In the genomic region with DNA sequence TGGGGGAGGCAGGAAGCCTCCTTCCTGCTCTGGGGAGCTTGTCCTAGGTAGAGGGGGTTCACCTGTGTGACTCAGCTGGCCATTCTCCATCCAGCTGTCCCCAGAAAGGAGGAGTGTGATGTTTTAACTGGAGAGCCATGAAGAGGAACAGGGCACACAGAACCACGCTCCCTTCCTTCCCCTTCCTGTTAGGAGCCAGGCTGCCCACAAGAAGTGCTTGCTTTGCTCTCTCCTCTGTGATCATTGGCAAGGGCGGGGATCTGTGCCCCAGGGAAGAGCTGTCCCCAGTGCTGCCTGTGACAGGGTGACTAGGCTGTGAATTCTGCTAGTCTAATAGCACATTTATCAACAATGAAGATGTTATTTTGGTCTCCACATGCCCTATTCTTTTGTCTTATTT, we compare ENCODE assay signal across 1 cellular context.
TF ChIP-seq lines count a peak whose summit lies in the region.

No MANE protein-coding gene starts in this region.

TF ChIP-seq in HepG2, 621 proteins besides CTCF, POLR2A, EP300 and RAD21:
- TF ChIP-seq, protein P1, sequence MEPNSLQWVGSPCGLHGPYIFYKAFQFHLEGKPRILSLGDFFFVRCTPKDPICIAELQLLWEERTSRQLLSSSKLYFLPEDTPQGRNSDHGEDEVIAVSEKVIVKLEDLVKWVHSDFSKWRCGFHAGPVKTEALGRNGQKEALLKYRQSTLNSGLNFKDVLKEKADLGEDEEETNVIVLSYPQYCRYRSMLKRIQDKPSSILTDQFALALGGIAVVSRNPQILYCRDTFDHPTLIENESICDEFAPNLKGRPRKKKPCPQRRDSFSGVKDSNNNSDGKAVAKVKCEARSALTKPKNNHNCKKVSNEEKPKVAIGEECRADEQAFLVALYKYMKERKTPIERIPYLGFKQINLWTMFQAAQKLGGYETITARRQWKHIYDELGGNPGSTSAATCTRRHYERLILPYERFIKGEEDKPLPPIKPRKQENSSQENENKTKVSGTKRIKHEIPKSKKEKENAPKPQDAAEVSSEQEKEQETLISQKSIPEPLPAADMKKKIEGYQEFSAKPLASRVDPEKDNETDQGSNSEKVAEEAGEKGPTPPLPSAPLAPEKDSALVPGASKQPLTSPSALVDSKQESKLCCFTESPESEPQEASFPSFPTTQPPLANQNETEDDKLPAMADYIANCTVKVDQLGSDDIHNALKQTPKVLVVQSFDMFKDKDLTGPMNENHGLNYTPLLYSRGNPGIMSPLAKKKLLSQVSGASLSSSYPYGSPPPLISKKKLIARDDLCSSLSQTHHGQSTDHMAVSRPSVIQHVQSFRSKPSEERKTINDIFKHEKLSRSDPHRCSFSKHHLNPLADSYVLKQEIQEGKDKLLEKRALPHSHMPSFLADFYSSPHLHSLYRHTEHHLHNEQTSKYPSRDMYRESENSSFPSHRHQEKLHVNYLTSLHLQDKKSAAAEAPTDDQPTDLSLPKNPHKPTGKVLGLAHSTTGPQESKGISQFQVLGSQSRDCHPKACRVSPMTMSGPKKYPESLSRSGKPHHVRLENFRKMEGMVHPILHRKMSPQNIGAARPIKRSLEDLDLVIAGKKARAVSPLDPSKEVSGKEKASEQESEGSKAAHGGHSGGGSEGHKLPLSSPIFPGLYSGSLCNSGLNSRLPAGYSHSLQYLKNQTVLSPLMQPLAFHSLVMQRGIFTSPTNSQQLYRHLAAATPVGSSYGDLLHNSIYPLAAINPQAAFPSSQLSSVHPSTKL (CRISPR knock-in tag; IDR thresholded peaks at IDR 0.05) = no peak
- TF ChIP-seq, protein P2, sequence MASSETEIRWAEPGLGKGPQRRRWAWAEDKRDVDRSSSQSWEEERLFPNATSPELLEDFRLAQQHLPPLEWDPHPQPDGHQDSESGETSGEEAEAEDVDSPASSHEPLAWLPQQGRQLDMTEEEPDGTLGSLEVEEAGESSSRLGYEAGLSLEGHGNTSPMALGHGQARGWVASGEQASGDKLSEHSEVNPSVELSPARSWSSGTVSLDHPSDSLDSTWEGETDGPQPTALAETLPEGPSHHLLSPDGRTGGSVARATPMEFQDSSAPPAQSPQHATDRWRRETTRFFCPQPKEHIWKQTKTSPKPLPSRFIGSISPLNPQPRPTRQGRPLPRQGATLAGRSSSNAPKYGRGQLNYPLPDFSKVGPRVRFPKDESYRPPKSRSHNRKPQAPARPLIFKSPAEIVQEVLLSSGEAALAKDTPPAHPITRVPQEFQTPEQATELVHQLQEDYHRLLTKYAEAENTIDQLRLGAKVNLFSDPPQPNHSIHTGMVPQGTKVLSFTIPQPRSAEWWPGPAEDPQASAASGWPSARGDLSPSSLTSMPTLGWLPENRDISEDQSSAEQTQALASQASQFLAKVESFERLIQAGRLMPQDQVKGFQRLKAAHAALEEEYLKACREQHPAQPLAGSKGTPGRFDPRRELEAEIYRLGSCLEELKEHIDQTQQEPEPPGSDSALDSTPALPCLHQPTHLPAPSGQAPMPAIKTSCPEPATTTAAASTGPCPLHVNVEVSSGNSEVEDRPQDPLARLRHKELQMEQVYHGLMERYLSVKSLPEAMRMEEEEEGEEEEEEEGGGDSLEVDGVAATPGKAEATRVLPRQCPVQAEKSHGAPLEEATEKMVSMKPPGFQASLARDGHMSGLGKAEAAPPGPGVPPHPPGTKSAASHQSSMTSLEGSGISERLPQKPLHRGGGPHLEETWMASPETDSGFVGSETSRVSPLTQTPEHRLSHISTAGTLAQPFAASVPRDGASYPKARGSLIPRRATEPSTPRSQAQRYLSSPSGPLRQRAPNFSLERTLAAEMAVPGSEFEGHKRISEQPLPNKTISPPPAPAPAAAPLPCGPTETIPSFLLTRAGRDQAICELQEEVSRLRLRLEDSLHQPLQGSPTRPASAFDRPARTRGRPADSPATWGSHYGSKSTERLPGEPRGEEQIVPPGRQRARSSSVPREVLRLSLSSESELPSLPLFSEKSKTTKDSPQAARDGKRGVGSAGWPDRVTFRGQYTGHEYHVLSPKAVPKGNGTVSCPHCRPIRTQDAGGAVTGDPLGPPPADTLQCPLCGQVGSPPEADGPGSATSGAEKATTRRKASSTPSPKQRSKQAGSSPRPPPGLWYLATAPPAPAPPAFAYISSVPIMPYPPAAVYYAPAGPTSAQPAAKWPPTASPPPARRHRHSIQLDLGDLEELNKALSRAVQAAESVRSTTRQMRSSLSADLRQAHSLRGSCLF (CRISPR knock-in tag; IDR thresholded peaks at IDR 0.05; ENCODE audit: borderline replicate concordance) = no peak
- TF ChIP-seq PHF5A (CRISPR knock-in tag; IDR thresholded peaks at IDR 0.05; ENCODE audit: low read depth, unreplicated experiment) = no peak
- TF ChIP-seq FOXC1 (CRISPR knock-in tag; IDR thresholded peaks at IDR 0.05; ENCODE audit: borderline replicate concordance) = no peak
- TF ChIP-seq ZNF792 (CRISPR knock-in tag; IDR thresholded peaks at IDR 0.05) = no peak
TF ChIP-seq in HepG2: peak in this region for 0.
